ENCODE assay signal across 2 cellular contexts in the genomic region with DNA sequence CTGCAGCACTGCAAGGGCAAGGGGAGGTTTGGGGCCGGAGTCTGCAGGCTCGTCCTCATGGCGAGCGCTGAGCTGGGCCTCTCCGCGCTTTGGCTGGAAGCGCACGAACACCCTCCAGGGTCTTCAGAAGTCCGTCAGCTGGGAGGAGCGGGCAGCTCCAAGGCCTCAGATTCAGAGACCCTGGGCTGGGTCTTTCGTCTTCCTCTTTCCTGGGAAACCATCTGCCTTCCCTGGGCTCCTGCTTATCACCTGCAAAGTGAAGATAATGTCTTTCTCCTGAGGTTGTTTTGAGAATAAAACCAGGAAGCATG.
TF ChIP-seq lines count a peak whose summit lies in the region.

No MANE protein-coding gene starts in this region.

TF ChIP-seq in GM23338, 12 proteins besides CTCF, POLR2A, EP300 and RAD21 (continues in another document):
- TF ChIP-seq, protein P1, sequence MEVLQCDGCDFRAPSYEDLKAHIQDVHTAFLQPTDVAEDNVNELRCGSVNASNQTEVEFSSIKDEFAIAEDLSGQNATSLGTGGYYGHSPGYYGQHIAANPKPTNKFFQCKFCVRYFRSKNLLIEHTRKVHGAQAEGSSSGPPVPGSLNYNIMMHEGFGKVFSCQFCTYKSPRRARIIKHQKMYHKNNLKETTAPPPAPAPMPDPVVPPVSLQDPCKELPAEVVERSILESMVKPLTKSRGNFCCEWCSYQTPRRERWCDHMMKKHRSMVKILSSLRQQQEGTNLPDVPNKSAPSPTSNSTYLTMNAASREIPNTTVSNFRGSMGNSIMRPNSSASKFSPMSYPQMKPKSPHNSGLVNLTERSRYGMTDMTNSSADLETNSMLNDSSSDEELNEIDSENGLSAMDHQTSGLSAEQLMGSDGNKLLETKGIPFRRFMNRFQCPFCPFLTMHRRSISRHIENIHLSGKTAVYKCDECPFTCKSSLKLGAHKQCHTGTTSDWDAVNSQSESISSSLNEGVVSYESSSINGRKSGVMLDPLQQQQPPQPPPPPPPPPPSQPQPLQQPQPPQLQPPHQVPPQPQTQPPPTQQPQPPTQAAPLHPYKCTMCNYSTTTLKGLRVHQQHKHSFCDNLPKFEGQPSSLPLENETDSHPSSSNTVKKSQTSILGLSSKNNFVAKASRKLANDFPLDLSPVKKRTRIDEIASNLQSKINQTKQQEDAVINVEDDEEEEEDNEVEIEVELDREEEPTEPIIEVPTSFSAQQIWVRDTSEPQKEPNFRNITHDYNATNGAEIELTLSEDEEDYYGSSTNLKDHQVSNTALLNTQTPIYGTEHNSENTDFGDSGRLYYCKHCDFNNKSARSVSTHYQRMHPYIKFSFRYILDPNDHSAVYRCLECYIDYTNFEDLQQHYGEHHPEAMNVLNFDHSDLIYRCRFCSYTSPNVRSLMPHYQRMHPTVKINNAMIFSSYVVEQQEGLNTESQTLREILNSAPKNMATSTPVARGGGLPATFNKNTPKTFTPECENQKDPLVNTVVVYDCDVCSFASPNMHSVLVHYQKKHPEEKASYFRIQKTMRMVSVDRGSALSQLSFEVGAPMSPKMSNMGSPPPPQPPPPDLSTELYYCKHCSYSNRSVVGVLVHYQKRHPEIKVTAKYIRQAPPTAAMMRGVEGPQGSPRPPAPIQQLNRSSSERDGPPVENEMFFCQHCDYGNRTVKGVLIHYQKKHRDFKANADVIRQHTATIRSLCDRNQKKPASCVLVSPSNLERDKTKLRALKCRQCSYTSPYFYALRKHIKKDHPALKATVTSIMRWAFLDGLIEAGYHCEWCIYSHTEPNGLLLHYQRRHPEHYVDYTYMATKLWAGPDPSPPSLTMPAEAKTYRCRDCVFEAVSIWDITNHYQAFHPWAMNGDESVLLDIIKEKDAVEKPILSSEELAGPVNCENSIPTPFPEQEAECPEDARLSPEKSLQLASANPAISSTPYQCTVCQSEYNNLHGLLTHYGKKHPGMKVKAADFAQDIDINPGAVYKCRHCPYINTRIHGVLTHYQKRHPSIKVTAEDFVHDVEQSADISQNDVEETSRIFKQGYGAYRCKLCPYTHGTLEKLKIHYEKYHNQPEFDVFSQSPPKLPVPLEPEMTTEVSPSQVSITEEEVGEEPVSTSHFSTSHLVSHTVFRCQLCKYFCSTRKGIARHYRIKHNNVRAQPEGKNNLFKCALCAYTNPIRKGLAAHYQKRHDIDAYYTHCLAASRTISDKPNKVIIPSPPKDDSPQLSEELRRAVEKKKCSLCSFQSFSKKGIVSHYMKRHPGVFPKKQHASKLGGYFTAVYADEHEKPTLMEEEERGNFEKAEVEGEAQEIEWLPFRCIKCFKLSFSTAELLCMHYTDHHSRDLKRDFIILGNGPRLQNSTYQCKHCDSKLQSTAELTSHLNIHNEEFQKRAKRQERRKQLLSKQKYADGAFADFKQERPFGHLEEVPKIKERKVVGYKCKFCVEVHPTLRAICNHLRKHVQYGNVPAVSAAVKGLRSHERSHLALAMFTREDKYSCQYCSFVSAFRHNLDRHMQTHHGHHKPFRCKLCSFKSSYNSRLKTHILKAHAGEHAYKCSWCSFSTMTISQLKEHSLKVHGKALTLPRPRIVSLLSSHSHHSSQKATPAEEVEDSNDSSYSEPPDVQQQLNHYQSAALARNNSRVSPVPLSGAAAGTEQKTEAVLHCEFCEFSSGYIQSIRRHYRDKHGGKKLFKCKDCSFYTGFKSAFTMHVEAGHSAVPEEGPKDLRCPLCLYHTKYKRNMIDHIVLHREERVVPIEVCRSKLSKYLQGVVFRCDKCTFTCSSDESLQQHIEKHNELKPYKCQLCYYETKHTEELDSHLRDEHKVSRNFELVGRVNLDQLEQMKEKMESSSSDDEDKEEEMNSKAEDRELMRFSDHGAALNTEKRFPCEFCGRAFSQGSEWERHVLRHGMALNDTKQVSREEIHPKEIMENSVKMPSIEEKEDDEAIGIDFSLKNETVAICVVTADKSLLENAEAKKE (CRISPR knock-in tag; IDR thresholded peaks at IDR 0.05) = no peak
- TF ChIP-seq ZNF331 (CRISPR knock-in tag; IDR thresholded peaks at IDR 0.05; ENCODE audit: low read depth) = no peak
- TF ChIP-seq, protein P2, sequence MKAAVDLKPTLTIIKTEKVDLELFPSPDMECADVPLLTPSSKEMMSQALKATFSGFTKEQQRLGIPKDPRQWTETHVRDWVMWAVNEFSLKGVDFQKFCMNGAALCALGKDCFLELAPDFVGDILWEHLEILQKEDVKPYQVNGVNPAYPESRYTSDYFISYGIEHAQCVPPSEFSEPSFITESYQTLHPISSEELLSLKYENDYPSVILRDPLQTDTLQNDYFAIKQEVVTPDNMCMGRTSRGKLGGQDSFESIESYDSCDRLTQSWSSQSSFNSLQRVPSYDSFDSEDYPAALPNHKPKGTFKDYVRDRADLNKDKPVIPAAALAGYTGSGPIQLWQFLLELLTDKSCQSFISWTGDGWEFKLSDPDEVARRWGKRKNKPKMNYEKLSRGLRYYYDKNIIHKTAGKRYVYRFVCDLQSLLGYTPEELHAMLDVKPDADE (IDR thresholded peaks at IDR 0.05) = no peak
- no peak for TF ChIP-seq NANOG (IDR thresholded peaks at IDR 0.05; ENCODE audit: borderline replicate concordance)
- TF ChIP-seq JUNB (IDR thresholded peaks at IDR 0.05; ENCODE audit: unreplicated experiment) = no peak
- TF ChIP-seq, protein P3, sequence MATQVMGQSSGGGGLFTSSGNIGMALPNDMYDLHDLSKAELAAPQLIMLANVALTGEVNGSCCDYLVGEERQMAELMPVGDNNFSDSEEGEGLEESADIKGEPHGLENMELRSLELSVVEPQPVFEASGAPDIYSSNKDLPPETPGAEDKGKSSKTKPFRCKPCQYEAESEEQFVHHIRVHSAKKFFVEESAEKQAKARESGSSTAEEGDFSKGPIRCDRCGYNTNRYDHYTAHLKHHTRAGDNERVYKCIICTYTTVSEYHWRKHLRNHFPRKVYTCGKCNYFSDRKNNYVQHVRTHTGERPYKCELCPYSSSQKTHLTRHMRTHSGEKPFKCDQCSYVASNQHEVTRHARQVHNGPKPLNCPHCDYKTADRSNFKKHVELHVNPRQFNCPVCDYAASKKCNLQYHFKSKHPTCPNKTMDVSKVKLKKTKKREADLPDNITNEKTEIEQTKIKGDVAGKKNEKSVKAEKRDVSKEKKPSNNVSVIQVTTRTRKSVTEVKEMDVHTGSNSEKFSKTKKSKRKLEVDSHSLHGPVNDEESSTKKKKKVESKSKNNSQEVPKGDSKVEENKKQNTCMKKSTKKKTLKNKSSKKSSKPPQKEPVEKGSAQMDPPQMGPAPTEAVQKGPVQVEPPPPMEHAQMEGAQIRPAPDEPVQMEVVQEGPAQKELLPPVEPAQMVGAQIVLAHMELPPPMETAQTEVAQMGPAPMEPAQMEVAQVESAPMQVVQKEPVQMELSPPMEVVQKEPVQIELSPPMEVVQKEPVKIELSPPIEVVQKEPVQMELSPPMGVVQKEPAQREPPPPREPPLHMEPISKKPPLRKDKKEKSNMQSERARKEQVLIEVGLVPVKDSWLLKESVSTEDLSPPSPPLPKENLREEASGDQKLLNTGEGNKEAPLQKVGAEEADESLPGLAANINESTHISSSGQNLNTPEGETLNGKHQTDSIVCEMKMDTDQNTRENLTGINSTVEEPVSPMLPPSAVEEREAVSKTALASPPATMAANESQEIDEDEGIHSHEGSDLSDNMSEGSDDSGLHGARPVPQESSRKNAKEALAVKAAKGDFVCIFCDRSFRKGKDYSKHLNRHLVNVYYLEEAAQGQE (IDR thresholded peaks at IDR 0.05; ENCODE audit: unreplicated experiment) = no peak
- TF ChIP-seq POLR2AphosphoS5 (IDR thresholded peaks at IDR 0.05; ENCODE audit: low read depth) = no peak
- TF ChIP-seq CREB1 (CRISPR knock-in tag; IDR thresholded peaks at IDR 0.05; ENCODE audit: low read depth) = no peak
- TF ChIP-seq STAT1 (IDR thresholded peaks at IDR 0.05; ENCODE audit: unreplicated experiment) = no peak
- TF ChIP-seq EZH2phosphoT487 (IDR thresholded peaks at IDR 0.05; ENCODE audit: unreplicated experiment) = no peak
- TF ChIP-seq ZNF114 (CRISPR knock-in tag; IDR thresholded peaks at IDR 0.05) = no peak

TF ChIP-seq in H1, 55 proteins besides CTCF, POLR2A, EP300 and RAD21 (continued from another document):
- TF ChIP-seq, protein P4, sequence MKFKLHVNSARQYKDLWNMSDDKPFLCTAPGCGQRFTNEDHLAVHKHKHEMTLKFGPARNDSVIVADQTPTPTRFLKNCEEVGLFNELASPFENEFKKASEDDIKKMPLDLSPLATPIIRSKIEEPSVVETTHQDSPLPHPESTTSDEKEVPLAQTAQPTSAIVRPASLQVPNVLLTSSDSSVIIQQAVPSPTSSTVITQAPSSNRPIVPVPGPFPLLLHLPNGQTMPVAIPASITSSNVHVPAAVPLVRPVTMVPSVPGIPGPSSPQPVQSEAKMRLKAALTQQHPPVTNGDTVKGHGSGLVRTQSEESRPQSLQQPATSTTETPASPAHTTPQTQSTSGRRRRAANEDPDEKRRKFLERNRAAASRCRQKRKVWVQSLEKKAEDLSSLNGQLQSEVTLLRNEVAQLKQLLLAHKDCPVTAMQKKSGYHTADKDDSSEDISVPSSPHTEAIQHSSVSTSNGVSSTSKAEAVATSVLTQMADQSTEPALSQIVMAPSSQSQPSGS (IDR thresholded peaks at IDR 0.05; ENCODE audit: low read length) = no peak
